In genomic region chr18:25340762-25341161, GRCh38 we compare ENCODE assay signal across 28 cellular contexts. TPM values are rescaled to one million over a fixed set of nuclear protein-coding genes. Genes with fewer than 3 reads are reported as not detected.
"Had no signal": no experiment of that assay in that cellular context is flagged by ENCODE, and none has a peak within 500 bp of the region (broad histone marks: within the 10 kb centered on the region; RNA-seq: fewer than 3 reads in every experiment).

No MANE protein-coding gene starts in this region.

- H3K36me3 ChIP-seq: colonic mucosa, esophagus muscularis mucosa, esophagus squamous epithelium, gastrocnemius medialis, gastroesophageal sphincter, heart left ventricle, heart right ventricle had no signal

- H3K27me3 ChIP-seq: colonic mucosa, dorsolateral prefrontal cortex, esophagus squamous epithelium, gastrocnemius medialis, heart left ventricle, heart right ventricle had no signal

- ATAC-seq: effector memory CD8-positive, alpha-beta T cell; esophagus mucosa; foreskin keratinocyte; gastrocnemius medialis; gastroesophageal sphincter; heart left ventricle; heart right ventricle had no signal

- FAIRE-seq: colon, endometrium, endothelial cell of umbilical vein, frontal cortex had no signal

- DNase-seq: colonic mucosa; cortex of kidney; dermis blood vessel endothelial cell; dorsolateral prefrontal cortex; effector CD4-positive, alpha-beta T cell; effector CD8-positive, alpha-beta T cell; effector memory CD4-positive, alpha-beta T cell; effector memory CD8-positive, alpha-beta T cell; endodermal cell; erythroblast; esophagus squamous epithelium; foreskin fibroblast; foreskin keratinocyte; foreskin melanocyte; gastrocnemius medialis; glutamatergic neuron; head of caudate nucleus; heart left ventricle; heart right ventricle had no signal

- H3K4me1 ChIP-seq: colonic mucosa, esophagus muscularis mucosa, esophagus squamous epithelium, foreskin keratinocyte had no signal

- H3K9me3 ChIP-seq: colonic mucosa, esophagus muscularis mucosa, esophagus squamous epithelium, gastrocnemius medialis, gastroesophageal sphincter, heart left ventricle, heart right ventricle had no signal

- H3K27ac ChIP-seq: colonic mucosa, coronary artery, dorsolateral prefrontal cortex, epithelial cell of prostate, esophagus muscularis mucosa, esophagus squamous epithelium, foreskin keratinocyte, gastrocnemius medialis, gastroesophageal sphincter, heart left ventricle, heart right ventricle had no signal

- H3K4me3 ChIP-seq: colonic mucosa, coronary artery, dorsolateral prefrontal cortex, esophagus muscularis mucosa, esophagus squamous epithelium, gastrocnemius medialis, gastroesophageal sphincter, heart left ventricle, heart right ventricle had no signal

RNA-seq across cellular contexts. Expression of gene ZNF521, which starts 11.2 kb away (rescaled TPM):
- total RNA-seq: foreskin keratinocyte had no signal
- polyA plus RNA-seq: foreskin keratinocyte had no signal
